In the genomic region with DNA sequence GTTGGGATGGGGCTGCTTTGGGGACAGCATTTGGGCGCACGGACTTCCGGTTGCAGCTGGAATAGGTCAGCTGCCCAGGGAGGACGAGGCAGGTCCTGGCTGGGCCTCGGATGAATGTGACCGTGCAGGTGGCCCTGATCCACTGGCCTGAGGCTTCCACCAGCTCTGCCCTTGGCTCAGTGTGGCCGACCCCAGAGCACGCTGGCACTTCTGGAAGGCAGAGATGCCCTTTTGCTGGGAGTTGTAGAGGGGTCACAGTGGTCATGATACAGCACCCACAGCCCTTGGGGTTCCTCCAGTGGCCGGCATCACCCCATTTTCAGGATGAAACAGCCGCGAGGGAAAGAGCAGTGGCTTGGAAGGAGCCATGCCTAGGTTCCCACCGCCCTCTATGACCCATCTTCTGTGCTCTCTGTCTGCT, we compare ENCODE assay signal across 18 cellular contexts. TPM values are rescaled to one million over a fixed set of nuclear protein-coding genes. Genes with fewer than 3 reads are reported as not detected.
"Had no signal": no experiment of that assay in that cellular context is flagged by ENCODE, and none has a peak within 500 bp of the region (broad histone marks: within the 10 kb centered on the region; RNA-seq: fewer than 3 reads in every experiment).

No MANE protein-coding gene starts in this region.

- H3K4me3 ChIP-seq: lung, transverse colon had no signal

- H3K9ac ChIP-seq: parathyroid adenoma had no signal

- H3K79me2 ChIP-seq: parathyroid adenoma had no signal

- H2AFZ ChIP-seq: parathyroid adenoma had no signal

- H3K4me1 Mint-ChIP-seq: immature natural killer cell, naive B cell, T-helper 17 cell had no signal

- FAIRE-seq: colon, frontal cortex had no signal

- H3K27ac Mint-ChIP-seq: activated naive CD4-positive, alpha-beta T cell treated with anti-CD3 and anti-CD28 coated beads, Interleukin-2, amount 50 U/mL, for 72 hours; immature natural killer cell; naive B cell; T-helper 17 cell had no signal

- H3K4me1 ChIP-seq: parathyroid adenoma, transverse colon had no signal

- H3K9me3 Mint-ChIP-seq: activated naive CD4-positive, alpha-beta T cell treated with anti-CD3 and anti-CD28 coated beads, Interleukin-2, amount 50 U/mL, for 72 hours; immature natural killer cell; naive B cell had no signal

- H3K27ac ChIP-seq: parathyroid adenoma, transverse colon had no signal

- H3K27me3 ChIP-seq: transverse colon had no signal

- ATAC-seq: activated naive CD4-positive, alpha-beta T cell treated with anti-CD3 and anti-CD28 coated beads, Interleukin-2, amount 50 U/mL, for 72 hours; left cardiac atrium; T-helper 17 cell had no signal

- H3K36me3 ChIP-seq: transverse colon had no signal

- H3K36me3 Mint-ChIP-seq: activated naive CD4-positive, alpha-beta T cell treated with anti-CD3 and anti-CD28 coated beads, Interleukin-2, amount 50 U/mL, for 72 hours; immature natural killer cell; naive B cell had no signal

- DNase-seq: activated CD4-positive, alpha-beta T cell treated with anti-CD3 and anti-CD28 coated beads for 48 hours; amniotic stem cell; caudate nucleus; effector CD8-positive, alpha-beta T cell; immature natural killer cell; left cardiac atrium; naive B cell; stimulated activated CD4-positive, alpha-beta T cell treated with anti-CD3 and anti-CD28 coated beads, Interleukin-15, amount 100 ng/mL, for 24 hours; stimulated activated CD4-positive, alpha-beta T cell treated with anti-CD3 and anti-CD28 coated beads, Interleukin-4, amount 100 ng/mL, for 24 hours; stimulated activated naive CD4-positive, alpha-beta T cell; substantia nigra; T-helper 17 cell; transverse colon had no signal

- H3K9me3 ChIP-seq: transverse colon had no signal

- H3K4me3 Mint-ChIP-seq: immature natural killer cell, naive B cell, T-helper 17 cell had no signal

RNA-seq across cellular contexts. Expression of gene ADCY1, which starts 19.0 kb away (rescaled TPM):
- total RNA-seq: T-helper 17 cell had no signal
- polyA plus RNA-seq: immature natural killer cell had no signal
